ENCODE assay signal across 8 cellular contexts in genomic region chr18:46917808-46918600, GRCh38. TPM values are rescaled to one million over a fixed set of nuclear protein-coding genes. Genes with fewer than 3 reads are reported as not detected.
A peak's percentile ranks its signal among the peaks of the same experiment; 100 is the strongest.
DNase-seq lines count a peak whose midpoint lies in the region; ATAC-seq and TF ChIP-seq lines count a peak whose summit lies in the region.

No MANE protein-coding gene starts in this region.

- H3K36me3 ChIP-seq in DND-41 (ENCODE audit: insufficient read depth, low read length): no peaks in the 10 kb centered on the region
- H3K36me3 ChIP-seq in Karpas-422 (ENCODE audit: insufficient read depth, low read length): no peaks in the 10 kb centered on the region; the same call in 1 of the 2 replicates
- H3K36me3 ChIP-seq in heart right ventricle: no peaks in the 10 kb centered on the region

- H3K27me3 Mint-ChIP-seq in activated naive CD4-positive, alpha-beta T cell treated with anti-CD3 and anti-CD28 coated beads, Interleukin-2, amount 10 ng/mL, durations not matched to agents 7 days and 5 days: no peaks in the 10 kb centered on the region
- H3K27me3 Mint-ChIP-seq in progenitor cell of endocrine pancreas: peaks cover 8% of the 10 kb centered on the region

- CTCF ChIA-PET in activated naive CD4-positive, alpha-beta T cell treated with anti-CD3 and anti-CD28 coated beads, Interleukin-2, amount 10 ng/mL, durations not matched to agents 7 days and 5 days (lab: Charles Lee): interaction anchor here (0.7 kb wide), 1 partner anchor 260 kb away, joined by 3 read pairs; no protein-coding TSS in a partner anchor

- H3K9me3 Mint-ChIP-seq in activated naive CD4-positive, alpha-beta T cell treated with anti-CD3 and anti-CD28 coated beads, Interleukin-2, amount 10 ng/mL, durations not matched to agents 7 days and 5 days: no peaks in the 10 kb centered on the region
- H3K9me3 Mint-ChIP-seq in progenitor cell of endocrine pancreas (ENCODE audit: low read depth): no peaks in the 10 kb centered on the region

- H3K4me1 Mint-ChIP-seq in activated naive CD4-positive, alpha-beta T cell treated with anti-CD3 and anti-CD28 coated beads, Interleukin-2, amount 10 ng/mL, durations not matched to agents 7 days and 5 days: peaks cover 52% of the 10 kb centered on the region
- H3K4me1 Mint-ChIP-seq in progenitor cell of endocrine pancreas (ENCODE audit: low read depth): peaks cover 23% of the 10 kb centered on the region

- DNase-seq in DND-41 (peak; percentile 46), Karpas-422 (peak; percentile 89), heart right ventricle (peak in 1 of 2 donors; percentile 46), progenitor cell of endocrine pancreas (ENCODE audit: low spot score, unreplicated experiment) (no peak), NCI-H226 (no peak), NCI-H1694 treated with DMSO at 0.1 percent for 48 hours (lab: John Stamatoyannopoulos, UW) (no peak)
- DNase-seq in activated naive CD4-positive, alpha-beta T cell treated with anti-CD3 and anti-CD28 coated beads, Interleukin-2, amount 10 ng/mL, durations not matched to agents 7 days and 5 days: peak; percentile 31

- H3K27ac Mint-ChIP-seq in activated naive CD4-positive, alpha-beta T cell treated with anti-CD3 and anti-CD28 coated beads, Interleukin-2, amount 10 ng/mL, durations not matched to agents 7 days and 5 days: peak overlapping the region; percentile 85
- H3K27ac Mint-ChIP-seq in progenitor cell of endocrine pancreas: peak overlapping the region; percentile 41

- H3K4me2 ChIP-seq in DND-41 (ENCODE audit: insufficient read depth, low read length): peak overlapping the region; percentile 67
- peak overlapping the region; percentile 79 for H3K4me2 ChIP-seq in Karpas-422 (ENCODE audit: low read depth, low read length, poor library complexity, severe bottlenecking)

- H3K9ac ChIP-seq in DND-41 (ENCODE audit: low read depth, low read length) (peak overlapping the region; percentile 81), Karpas-422 (ENCODE audit: low read length) (peak overlapping the region; percentile 92)

- TF ChIP-seq CTCF in DND-41 (IDR thresholded peaks at IDR 0.05; ENCODE audit: borderline replicate concordance, extremely low read depth, low read length, poor library complexity, severe bottlenecking) (no peak), heart right ventricle (IDR thresholded peaks at IDR 0.05) (no peak), progenitor cell of endocrine pancreas (IDR thresholded peaks at IDR 0.05; ENCODE audit: unreplicated experiment) (no peak)

- H3K27ac ChIP-seq in DND-41 (ENCODE audit: low read length): peak overlapping the region; percentile 81
- peak overlapping the region; percentile 70 for H3K27ac ChIP-seq in Karpas-422 (ENCODE audit: low read length)
- peak overlapping the region; percentile 54 to 94 (median 90) for H3K27ac ChIP-seq in heart right ventricle

- H3K4me1 ChIP-seq in DND-41 (ENCODE audit: insufficient read depth, low read length) (peaks cover 44% of the 10 kb centered on the region), Karpas-422 (ENCODE audit: low read length) (peaks cover 37% of the 10 kb centered on the region), heart right ventricle (peaks cover 2 to 43% (median 26%) of the 10 kb centered on the region in 9 donors)

- ATAC-seq in DND-41 (ENCODE audit: insufficient read depth, low read depth) (peak; percentile 18; the same call in 1 of the 3 replicates), GM21360 (IDR thresholded peaks at IDR 0.05; ENCODE audit: unreplicated experiment) (peak; percentile 10), heart right ventricle (peak; percentile 3 to 33 (median 10))

- intact Hi-C loops in heart right ventricle (cut with DNase I): loop anchor here in 2 of 10 donors (10.0 kb wide), 2 partner anchors 233 to 743 kb away; a partner anchor contains a TSS

- H3K36me3 Mint-ChIP-seq in activated naive CD4-positive, alpha-beta T cell treated with anti-CD3 and anti-CD28 coated beads, Interleukin-2, amount 10 ng/mL, durations not matched to agents 7 days and 5 days: peaks cover 13% of the 10 kb centered on the region
- H3K36me3 Mint-ChIP-seq in progenitor cell of endocrine pancreas (ENCODE audit: insufficient read depth): no peaks in the 10 kb centered on the region

- H2AFZ ChIP-seq in DND-41 (ENCODE audit: low read depth, low read length) (peak overlapping the region; percentile 96), Karpas-422 (ENCODE audit: low read length) (peak overlapping the region; percentile 59; the same call in 1 of the 2 replicates)

- H3K9me3 ChIP-seq in DND-41 (ENCODE audit: insufficient read depth, low read length, severe bottlenecking): no peaks in the 10 kb centered on the region
- no peaks in the 10 kb centered on the region for H3K9me3 ChIP-seq in Karpas-422 (ENCODE audit: low read length)
- H3K9me3 ChIP-seq in heart right ventricle: no peaks in the 10 kb centered on the region

- H3K27me3 ChIP-seq in DND-41 (ENCODE audit: insufficient read depth, low read length, poor library complexity): no peaks in the 10 kb centered on the region
- H3K27me3 ChIP-seq in Karpas-422 (ENCODE audit: low read length): no peaks in the 10 kb centered on the region
- no peaks in the 10 kb centered on the region for H3K27me3 ChIP-seq in heart right ventricle

- H4K20me1 ChIP-seq in DND-41 (ENCODE audit: insufficient read depth, low read length) (peaks cover 20% of the 10 kb centered on the region; the same call in 1 of the 2 replicates), Karpas-422 (ENCODE audit: insufficient read depth, low read depth, low read length) (peaks cover 4% of the 10 kb centered on the region; the same call in 1 of the 2 replicates)

- peak overlapping the region; percentile 18 to 79; a peak in 3 of 4 replicates for H3K4me3 ChIP-seq in DND-41 (ENCODE audit: low read depth in 1 of 2, low read length in 2 of 2)
- peak overlapping the region; percentile 73 for H3K4me3 ChIP-seq in Karpas-422 (ENCODE audit: low read length)
- H3K4me3 ChIP-seq in heart right ventricle: peak overlapping the region; percentile 64 to 94 (median 78)

- H3K9me2 ChIP-seq in Karpas-422 (replicated peaks; ENCODE audit: insufficient read depth, low read length): no peaks in the 10 kb centered on the region

- 28% methylated on average over 33 of the region's 33 CpGs for WGBS in heart right ventricle, 2 donors

- peak overlapping the region; percentile 84 for H3K4me3 Mint-ChIP-seq in activated naive CD4-positive, alpha-beta T cell treated with anti-CD3 and anti-CD28 coated beads, Interleukin-2, amount 10 ng/mL, durations not matched to agents 7 days and 5 days
- H3K4me3 Mint-ChIP-seq in progenitor cell of endocrine pancreas (ENCODE audit: low read depth): peak overlapping the region; percentile 74

- peaks cover 39% of the 10 kb centered on the region for H3K79me2 ChIP-seq in DND-41 (ENCODE audit: insufficient read depth, low read length)
- H3K79me2 ChIP-seq in Karpas-422 (ENCODE audit: low read length): peaks cover 45% of the 10 kb centered on the region

RNA-seq across cellular contexts. Expression of gene KATNAL2, which starts 0.6 kb away (rescaled TPM):
- total RNA-seq in Karpas-422 (2014; rRNA removed; shearing (Covaris generic); ENCODE audit: low replicate concordance): 14.5 and 29.5 TPM in 2 replicates
- total RNA-seq in heart right ventricle (1 to 10 TPM in 9 of 10 donors, under 1 TPM in 1; 0.93 to 3.9 (median 2.2) TPM), progenitor cell of endocrine pancreas (6.1 and 8.0 TPM in 2 replicates)
- polyA plus RNA-seq in heart right ventricle: 1 to 10 TPM in 1 of 2 donors, under 1 TPM in 1; 0.74 to 6.1 TPM

RNA-seq across cellular contexts. Expression of gene PIAS2, which starts 0.7 kb away (rescaled TPM):
- total RNA-seq in Karpas-422 (2014; rRNA removed; shearing (Covaris generic); ENCODE audit: low replicate concordance): 51.9 and 122 TPM in 2 replicates
- total RNA-seq in heart right ventricle (10 to 100 TPM; 25.5 to 39.2 (median 34.9) TPM), progenitor cell of endocrine pancreas (36.3 and 42.6 TPM in 2 replicates)
- 1 to 10 TPM; 3.4 to 6.1 TPM for polyA plus RNA-seq in heart right ventricle

Comparison
In these comparisons a context has a peak if more than half of its experiments do, and no peak if none do; other contexts are left out.
1. DNase-seq: peak in DND-41 (single experiment), Karpas-422 (single experiment) and activated naive CD4-positive, alpha-beta T cell treated with anti-CD3 and anti-CD28 coated beads, Interleukin-2, amount 10 ng/mL, durations not matched to agents 7 days and 5 days (single experiment); none in progenitor cell of endocrine pancreas (single experiment), NCI-H226 (single experiment) and NCI-H1694 treated with DMSO at 0.1 percent for 48 hours (single experiment).
2. Peak in every context shown above with its lines, with median percentiles within 50 percentile points of each other: ATAC-seq, H3K27ac ChIP-seq and H3K4me3 ChIP-seq.